ENCODE assay signal across 24 cellular contexts in genomic region chr7:4273566-4274230, GRCh38.
"Had no signal": no experiment of that assay in that cellular context is flagged by ENCODE, and none has a peak within 500 bp of the region (broad histone marks: within the 10 kb centered on the region; RNA-seq: fewer than 3 reads in every experiment).

No MANE protein-coding gene starts in this region.

- H3K4me1 ChIP-seq: ascending aorta, body of pancreas had no signal

- H3K27me3 ChIP-seq: ascending aorta, body of pancreas had no signal

- H3K4me3 ChIP-seq: ascending aorta, body of pancreas, K562, PC-9 had no signal

- DNase-seq: activated CD4-positive, alpha-beta T cell treated with anti-CD3 and anti-CD28 coated beads, Interleukin-2, amount 10 ng/mL, durations not matched to agents 24 days and 14 days; activated CD4-positive, alpha-beta T cell treated with anti-CD3 and anti-CD28 coated beads, Interleukin-2, amount 50 U/mL, for 48 hours; activated CD4-positive, CD25-positive, alpha-beta regulatory T cell treated with anti-CD3 and anti-CD28 coated beads, Interleukin-2, amount 50 U/mL, for 72 hours; activated CD8-positive, alpha-beta memory T cell treated with anti-CD3 and anti-CD28 coated beads, Interleukin-2, amount 10 ng/mL, durations not matched to agents 7 days and 5 days; activated effector memory CD4-positive, alpha-beta T cell treated with anti-CD3 and anti-CD28 coated beads, Interleukin-2, amount 50 U/mL, for 16 hours; activated naive CD4-positive, alpha-beta T cell treated with Interleukin-2 at 50 U/mL for 16 hours; activated naive CD8-positive, alpha-beta T cell treated with anti-CD3 and anti-CD28 coated beads, Interleukin-2, amount 50 U/mL, for 24 hours; activated T-cell treated with anti-CD3 and anti-CD28 coated beads, Interleukin-2, amount 50 U/mL, for 24 hours; amniotic stem cell; body of pancreas; Karpas-422; MM.1S; NCI-H1105; NCI-H1436; NCI-H187; NCI-H2081; NCI-H226; NCI-H510A treated with DMSO at 0.1 percent for 48 hours; PC-9; SHP77 treated with DMSO at 0.1 percent for 48 hours had no signal

- H3K4me2 ChIP-seq: PC-9 had no signal

- H2AFZ ChIP-seq: PC-9 had no signal

- FAIRE-seq: K562 had no signal

- H3K27ac ChIP-seq: ascending aorta, body of pancreas, PC-9 had no signal

- ATAC-seq: activated CD8-positive, alpha-beta memory T cell treated with anti-CD3 and anti-CD28 coated beads, Interleukin-2, amount 10 ng/mL, durations not matched to agents 7 days and 5 days; activated naive CD4-positive, alpha-beta T cell treated with anti-CD3 and anti-CD28 coated beads, Interleukin-2, amount 50 U/mL, for 72 hours; activated naive CD8-positive, alpha-beta T cell treated with anti-CD3 and anti-CD28 coated beads, Interleukin-2, amount 50 U/mL, for 24 hours; body of pancreas; K562; WTC11 had no signal

- H3K36me3 ChIP-seq: ascending aorta had no signal
